In genomic region chr20:52532674-52533073, GRCh38 we compare ENCODE assay signal across 28 cellular contexts.
"Had no signal": no experiment of that assay in that cellular context is flagged by ENCODE, and none has a peak within 500 bp of the region (broad histone marks: within the 10 kb centered on the region; RNA-seq: fewer than 3 reads in every experiment).

No MANE protein-coding gene starts in this region.

- H2AFZ ChIP-seq: hepatocyte had no signal

- H3K36me3 Mint-ChIP-seq: stimulated activated naive B cell treated with anti-CD40 and anti-IgM and Interleukin-4, amounts not matched to agents 10 μg/mL and 1 μg/mL and 100 μg/mL, for 72 hours had no signal

- H3K4me1 Mint-ChIP-seq: naive thymus-derived CD8-positive, alpha-beta T cell; nephron progenitor cell; stimulated activated naive B cell treated with anti-CD40 and anti-IgM and Interleukin-4, amounts not matched to agents 10 μg/mL and 1 μg/mL and 100 μg/mL, for 72 hours had no signal

- H3K4me2 ChIP-seq: hepatocyte had no signal

- H3K79me2 ChIP-seq: hepatocyte had no signal

- H3K4me3 Mint-ChIP-seq: effector memory CD8-positive, alpha-beta T cell; naive thymus-derived CD8-positive, alpha-beta T cell; nephron progenitor cell; stimulated activated naive B cell treated with anti-CD40 and anti-IgM and Interleukin-4, amounts not matched to agents 10 μg/mL and 1 μg/mL and 100 μg/mL, for 72 hours; stimulated activated naive CD8-positive, alpha-beta T cell treated with anti-CD3 and anti-CD28 coated beads, Interleukin-15, Interleukin-2, amounts not matched to agents 100 ng/mL and 50 ng/mL, for 24 hours had no signal

- H3K9me3 Mint-ChIP-seq: effector memory CD8-positive, alpha-beta T cell had no signal

- H3K36me3 ChIP-seq: gastroesophageal sphincter, heart left ventricle, left lung, ovary, spleen, thoracic aorta, tibial nerve, upper lobe of left lung had no signal

- H3K27ac Mint-ChIP-seq: effector memory CD8-positive, alpha-beta T cell; naive thymus-derived CD8-positive, alpha-beta T cell; nephron progenitor cell; stimulated activated naive B cell treated with anti-CD40 and anti-IgM and Interleukin-4, amounts not matched to agents 10 μg/mL and 1 μg/mL and 100 μg/mL, for 72 hours; stimulated activated naive CD8-positive, alpha-beta T cell treated with anti-CD3 and anti-CD28 coated beads, Interleukin-15, Interleukin-2, amounts not matched to agents 100 ng/mL and 50 ng/mL, for 24 hours had no signal

- ATAC-seq: effector memory CD8-positive, alpha-beta T cell; gastroesophageal sphincter; heart left ventricle; left cardiac atrium; left lung; naive thymus-derived CD8-positive, alpha-beta T cell; psoas muscle; right cardiac atrium had no signal

- H3K4me3 ChIP-seq: gastroesophageal sphincter, heart left ventricle, hepatocyte, left lung, ovary, psoas muscle, skin epidermis, spleen, thoracic aorta, tibial nerve, upper lobe of left lung had no signal

- H3K9me3 ChIP-seq: heart left ventricle, left lung, ovary, psoas muscle, thoracic aorta, upper lobe of left lung had no signal

- H3K27me3 Mint-ChIP-seq: stimulated activated naive B cell treated with anti-CD40 and anti-IgM and Interleukin-4, amounts not matched to agents 10 μg/mL and 1 μg/mL and 100 μg/mL, for 72 hours; stimulated activated naive CD8-positive, alpha-beta T cell treated with anti-CD3 and anti-CD28 coated beads, Interleukin-15, Interleukin-2, amounts not matched to agents 100 ng/mL and 50 ng/mL, for 24 hours had no signal

- H3K27me3 ChIP-seq: hepatocyte, ovary, upper lobe of left lung had no signal

- H3K27ac ChIP-seq: gastroesophageal sphincter, heart left ventricle, hepatocyte, left lung, ovary, psoas muscle, skin epidermis, spleen, thoracic aorta, tibial nerve, upper lobe of left lung had no signal

- H3K4me1 ChIP-seq: gastroesophageal sphincter, heart left ventricle, left lung, psoas muscle, spleen, tibial nerve had no signal

- DNase-seq: cortex of kidney; effector memory CD8-positive, alpha-beta T cell; foreskin fibroblast; heart left ventricle; kidney; left cardiac atrium; left lung; mesendoderm; midbrain; naive thymus-derived CD8-positive, alpha-beta T cell; nephron progenitor cell; occipital lobe; ovary; posterior cingulate gyrus; psoas muscle; right cardiac atrium; spleen; stimulated activated CD4-positive, alpha-beta T cell treated with anti-CD3 and anti-CD28 coated beads, Interleukin-4, amount 100 ng/mL, for 4 hours; stimulated activated naive B cell treated with anti-CD40 and anti-IgM and Interleukin-4, amounts not matched to agents 10 μg/mL and 1 μg/mL and 100 μg/mL, for 72 hours; upper lobe of left lung had no signal

- FAIRE-seq: endometrium, kidney, urothelium cell line had no signal
